ENCODE assay signal across 8 cellular contexts in genomic region chrX:137052641-137053235, GRCh38. TPM values are rescaled to one million over a fixed set of nuclear protein-coding genes. Genes with fewer than 3 reads are reported as not detected.
A peak's percentile ranks its signal among the peaks of the same experiment; 100 is the strongest.
DNase-seq lines count a peak whose midpoint lies in the region; ATAC-seq and TF ChIP-seq lines count a peak whose summit lies in the region.

No MANE protein-coding gene starts in this region.

- H3K36me3 Mint-ChIP-seq in T-cell: no peaks in the 10 kb centered on the region

- H3K27me3 Mint-ChIP-seq in T-cell: peaks cover 21 to 41% of the 10 kb centered on the region in 2 donors

- H3K4me3 Mint-ChIP-seq in T-cell: peak overlapping the region; percentile 81 to 87 (median 83)

- no peaks in the 10 kb centered on the region for H3K36me3 ChIP-seq in ectodermal cell (ENCODE audit: control insufficient read depth, insufficient read depth, low read length)
- H3K36me3 ChIP-seq in neutrophil: no peaks in the 10 kb centered on the region

- no peaks in the 10 kb centered on the region for H3K9me3 Mint-ChIP-seq in T-cell

- POLR2A ChIA-PET in T-cell (lab: Charles Lee): interaction anchor here in 1 of 2 donors (0.6 kb wide), 1 partner anchor 553 kb away, joined by 3 read pairs; no protein-coding TSS in a partner anchor

- DNase-seq in GM12865 (ENCODE audit: low read depth) (no peak), T-cell (peak in 18 of 34 experiments; percentile 3 to 31 (median 15)), pons (ENCODE audit: low spot score) (no peak), NCI-H82 treated with DMSO at 0.1 percent for 48 hours (lab: John Stamatoyannopoulos, UW; ENCODE audit: unreplicated experiment) (no peak), superior temporal gyrus (ENCODE audit: extremely low spot score) (no peak)

- peaks cover 0 to 15% (median 9%) of the 10 kb centered on the region in 3 donors for H3K4me1 Mint-ChIP-seq in T-cell

- no peak overlapping the region for H3K27ac ChIP-seq in ectodermal cell (ENCODE audit: insufficient read depth, low read depth, low read length, poor library complexity, severe bottlenecking)
- no peak overlapping the region for H3K27ac ChIP-seq in neutrophil

- TF ChIP-seq CTCF in GM12865 (IDR thresholded peaks at IDR 0.05; ENCODE audit: insufficient read depth, low read depth, low read length, missing control alignments) (no peak), neutrophil (IDR thresholded peaks at IDR 0.05) (no peak)

- CTCF ChIA-PET in T-cell (lab: Charles Lee): interaction anchor here (0.7 to 1.1 kb wide), 5 partner anchors 11 to 269 kb away, joined by 3 to 5 read pairs (median 3); no protein-coding TSS in a partner anchor

- ATAC-seq in HG02642 (IDR thresholded peaks at IDR 0.05; ENCODE audit: poor library complexity, unreplicated experiment): peak; percentile 24
- ATAC-seq in T-cell (replicated peaks in 1 of 4): peak; percentile 41 to 44 (median 42)

- no peaks in the 10 kb centered on the region for H3K4me1 ChIP-seq in ectodermal cell (ENCODE audit: control insufficient read depth, insufficient read depth, low read length)
- peaks cover 6 to 11% of the 10 kb centered on the region in 2 experiments for H3K4me1 ChIP-seq in neutrophil (ENCODE audit: control insufficient read depth in 1 of 2, insufficient read depth in 1 of 2, low read depth in 1 of 2, low read length in 1 of 2)

- no peaks in the 10 kb centered on the region for H3K9me3 ChIP-seq in ectodermal cell (ENCODE audit: control insufficient read depth, low read length)
- H3K9me3 ChIP-seq in neutrophil: no peaks in the 10 kb centered on the region

- H3K27me3 ChIP-seq in ectodermal cell (ENCODE audit: control insufficient read depth, insufficient read depth, low read length, poor library complexity, severe bottlenecking) (peaks cover 53% of the 10 kb centered on the region), neutrophil (peaks cover 75% of the 10 kb centered on the region)

- H3K27ac Mint-ChIP-seq in T-cell: peak overlapping the region in 1 of 2 donors; percentile 49

- peak overlapping the region; percentile 60 for H3K4me3 ChIP-seq in GM12865 (ENCODE audit: low read depth, low read length)
- peak overlapping the region; percentile 39 for H3K4me3 ChIP-seq in ectodermal cell (ENCODE audit: insufficient read depth, low read depth, low read length)
- peak overlapping the region; percentile 20 to 36 for H3K4me3 ChIP-seq in neutrophil (ENCODE audit: low read depth in 1 of 2, low read length in 1 of 2)

- 5 to 6% methylated on average over 31 to 34 of the region's 37 CpGs for WGBS in ectodermal cell, 2 experiments

RNA-seq across cellular contexts. Expression of gene GPR101, which starts 18.9 kb away (rescaled TPM):
- 1 to 10 TPM in 1 of 5 donors, not detected in 4; 1.1 TPM for total RNA-seq in T-cell
- not detected for polyA plus RNA-seq in ectodermal cell (2013, experiment 1 of 4)
- polyA plus RNA-seq in ectodermal cell (2013, experiment 2 of 4): not detected
- polyA plus RNA-seq in ectodermal cell (2013, experiment 3 of 4): not detected
- polyA plus RNA-seq in ectodermal cell (2013, experiment 4 of 4): not detected

Comparison
In these comparisons a context has a peak if more than half of its experiments do, and no peak if none do; other contexts are left out.
1. DNase-seq: peak in T-cell (18 of 34); none in GM12865 (single experiment), pons (single experiment), NCI-H82 treated with DMSO at 0.1 percent for 48 hours (single experiment) and superior temporal gyrus (single experiment).
2. Peak in every context shown above with its lines, with median percentiles within 50 percentile points of each other: H3K4me3 ChIP-seq.